In the genomic region with DNA sequence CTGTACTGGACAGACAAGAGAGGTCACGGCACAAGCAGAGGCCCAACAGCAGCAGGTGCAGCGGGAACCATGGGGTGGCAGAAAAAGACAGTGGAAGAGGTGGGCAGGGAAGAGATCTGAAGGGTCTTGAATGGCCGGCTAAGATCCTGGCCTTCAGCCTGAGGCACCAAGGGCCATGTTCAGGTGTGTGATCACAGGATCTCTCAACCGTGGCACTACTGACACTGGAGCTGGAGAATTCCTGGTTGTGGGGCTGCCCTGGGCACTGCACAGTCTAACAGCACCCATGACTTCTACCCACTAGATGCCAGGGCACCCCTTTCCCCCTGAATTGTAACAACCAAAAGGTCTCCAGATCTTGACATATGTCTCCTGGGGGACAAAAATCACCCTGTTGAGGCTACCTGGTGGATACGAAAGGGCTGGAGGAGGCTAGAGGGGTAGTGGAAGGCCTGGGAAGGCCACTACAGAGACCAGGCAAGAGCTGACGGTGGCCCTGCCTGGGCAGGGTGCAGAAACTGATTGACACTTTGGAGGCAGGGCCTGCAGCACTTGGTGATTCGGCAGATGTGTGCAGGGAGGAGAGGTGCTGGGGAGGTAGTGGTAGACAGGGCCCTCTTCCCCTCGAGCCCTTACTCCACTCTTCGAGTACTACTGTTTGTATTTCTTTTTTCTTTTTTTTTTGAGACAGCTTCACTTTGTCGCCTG, we compare ENCODE assay signal across 1 cellular context.
A peak's percentile ranks its signal among the peaks of the same experiment; 100 is the strongest.
TF ChIP-seq lines count a peak whose summit lies in the region.

No MANE protein-coding gene starts in this region.

TF ChIP-seq in GM12878, 131 proteins besides CTCF, POLR2A, EP300 and RAD21:
- TF ChIP-seq, protein P1, sequence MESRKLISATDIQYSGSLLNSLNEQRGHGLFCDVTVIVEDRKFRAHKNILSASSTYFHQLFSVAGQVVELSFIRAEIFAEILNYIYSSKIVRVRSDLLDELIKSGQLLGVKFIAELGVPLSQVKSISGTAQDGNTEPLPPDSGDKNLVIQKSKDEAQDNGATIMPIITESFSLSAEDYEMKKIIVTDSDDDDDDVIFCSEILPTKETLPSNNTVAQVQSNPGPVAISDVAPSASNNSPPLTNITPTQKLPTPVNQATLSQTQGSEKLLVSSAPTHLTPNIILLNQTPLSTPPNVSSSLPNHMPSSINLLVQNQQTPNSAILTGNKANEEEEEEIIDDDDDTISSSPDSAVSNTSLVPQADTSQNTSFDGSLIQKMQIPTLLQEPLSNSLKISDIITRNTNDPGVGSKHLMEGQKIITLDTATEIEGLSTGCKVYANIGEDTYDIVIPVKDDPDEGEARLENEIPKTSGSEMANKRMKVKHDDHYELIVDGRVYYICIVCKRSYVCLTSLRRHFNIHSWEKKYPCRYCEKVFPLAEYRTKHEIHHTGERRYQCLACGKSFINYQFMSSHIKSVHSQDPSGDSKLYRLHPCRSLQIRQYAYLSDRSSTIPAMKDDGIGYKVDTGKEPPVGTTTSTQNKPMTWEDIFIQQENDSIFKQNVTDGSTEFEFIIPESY (IDR thresholded peaks at IDR 0.05): no peak
- TF ChIP-seq, protein P2, sequence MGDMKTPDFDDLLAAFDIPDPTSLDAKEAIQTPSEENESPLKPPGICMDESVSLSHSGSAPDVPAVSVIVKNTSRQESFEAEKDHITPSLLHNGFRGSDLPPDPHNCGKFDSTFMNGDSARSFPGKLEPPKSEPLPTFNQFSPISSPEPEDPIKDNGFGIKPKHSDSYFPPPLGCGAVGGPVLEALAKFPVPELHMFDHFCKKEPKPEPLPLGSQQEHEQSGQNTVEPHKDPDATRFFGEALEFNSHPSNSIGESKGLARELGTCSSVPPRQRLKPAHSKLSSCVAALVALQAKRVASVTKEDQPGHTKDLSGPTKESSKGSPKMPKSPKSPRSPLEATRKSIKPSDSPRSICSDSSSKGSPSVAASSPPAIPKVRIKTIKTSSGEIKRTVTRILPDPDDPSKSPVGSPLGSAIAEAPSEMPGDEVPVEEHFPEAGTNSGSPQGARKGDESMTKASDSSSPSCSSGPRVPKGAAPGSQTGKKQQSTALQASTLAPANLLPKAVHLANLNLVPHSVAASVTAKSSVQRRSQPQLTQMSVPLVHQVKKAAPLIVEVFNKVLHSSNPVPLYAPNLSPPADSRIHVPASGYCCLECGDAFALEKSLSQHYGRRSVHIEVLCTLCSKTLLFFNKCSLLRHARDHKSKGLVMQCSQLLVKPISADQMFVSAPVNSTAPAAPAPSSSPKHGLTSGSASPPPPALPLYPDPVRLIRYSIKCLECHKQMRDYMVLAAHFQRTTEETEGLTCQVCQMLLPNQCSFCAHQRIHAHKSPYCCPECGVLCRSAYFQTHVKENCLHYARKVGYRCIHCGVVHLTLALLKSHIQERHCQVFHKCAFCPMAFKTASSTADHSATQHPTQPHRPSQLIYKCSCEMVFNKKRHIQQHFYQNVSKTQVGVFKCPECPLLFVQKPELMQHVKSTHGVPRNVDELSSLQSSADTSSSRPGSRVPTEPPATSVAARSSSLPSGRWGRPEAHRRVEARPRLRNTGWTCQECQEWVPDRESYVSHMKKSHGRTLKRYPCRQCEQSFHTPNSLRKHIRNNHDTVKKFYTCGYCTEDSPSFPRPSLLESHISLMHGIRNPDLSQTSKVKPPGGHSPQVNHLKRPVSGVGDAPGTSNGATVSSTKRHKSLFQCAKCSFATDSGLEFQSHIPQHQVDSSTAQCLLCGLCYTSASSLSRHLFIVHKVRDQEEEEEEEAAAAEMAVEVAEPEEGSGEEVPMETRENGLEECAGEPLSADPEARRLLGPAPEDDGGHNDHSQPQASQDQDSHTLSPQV (IDR thresholded peaks at IDR 0.05): no peak
- TF ChIP-seq ESRRA (IDR thresholded peaks at IDR 0.05; ENCODE audit: low read length) (no peak), PML (IDR thresholded peaks at IDR 0.05; ENCODE audit: low read length) (no peak), YY1 (IDR thresholded peaks at IDR 0.05; ENCODE audit: low read depth, low read length) (no peak), NFYA (IDR thresholded peaks at IDR 0.05; ENCODE audit: borderline replicate concordance, low read depth, low read length) (no peak), CREM (IDR thresholded peaks at IDR 0.05; ENCODE audit: low read depth) (no peak), FOXM1 (IDR thresholded peaks at IDR 0.05; ENCODE audit: low read depth, low read length) (no peak), MXI1 (IDR thresholded peaks at IDR 0.05; ENCODE audit: low read depth, low read length) (no peak), POLR2AphosphoS5 (IDR thresholded peaks at IDR 0.05; ENCODE audit: low read length) (0 out of 2 replicates have a peak, but pooled peaks have one; percentile 22), SUZ12 (IDR thresholded peaks at IDR 0.05; ENCODE audit: unreplicated experiment) (no peak), STAT3 (IDR thresholded peaks at IDR 0.05; ENCODE audit: low read depth, low read length) (no peak), NFIC (IDR thresholded peaks at IDR 0.05; ENCODE audit: low read depth, low read length) (no peak), SUPT20H (IDR thresholded peaks at IDR 0.05; ENCODE audit: borderline replicate concordance, control insufficient read depth, low read depth, low read length) (no peak), BMI1 (IDR thresholded peaks at IDR 0.05; ENCODE audit: borderline replicate concordance) (no peak)
- TF ChIP-seq, protein P3, sequence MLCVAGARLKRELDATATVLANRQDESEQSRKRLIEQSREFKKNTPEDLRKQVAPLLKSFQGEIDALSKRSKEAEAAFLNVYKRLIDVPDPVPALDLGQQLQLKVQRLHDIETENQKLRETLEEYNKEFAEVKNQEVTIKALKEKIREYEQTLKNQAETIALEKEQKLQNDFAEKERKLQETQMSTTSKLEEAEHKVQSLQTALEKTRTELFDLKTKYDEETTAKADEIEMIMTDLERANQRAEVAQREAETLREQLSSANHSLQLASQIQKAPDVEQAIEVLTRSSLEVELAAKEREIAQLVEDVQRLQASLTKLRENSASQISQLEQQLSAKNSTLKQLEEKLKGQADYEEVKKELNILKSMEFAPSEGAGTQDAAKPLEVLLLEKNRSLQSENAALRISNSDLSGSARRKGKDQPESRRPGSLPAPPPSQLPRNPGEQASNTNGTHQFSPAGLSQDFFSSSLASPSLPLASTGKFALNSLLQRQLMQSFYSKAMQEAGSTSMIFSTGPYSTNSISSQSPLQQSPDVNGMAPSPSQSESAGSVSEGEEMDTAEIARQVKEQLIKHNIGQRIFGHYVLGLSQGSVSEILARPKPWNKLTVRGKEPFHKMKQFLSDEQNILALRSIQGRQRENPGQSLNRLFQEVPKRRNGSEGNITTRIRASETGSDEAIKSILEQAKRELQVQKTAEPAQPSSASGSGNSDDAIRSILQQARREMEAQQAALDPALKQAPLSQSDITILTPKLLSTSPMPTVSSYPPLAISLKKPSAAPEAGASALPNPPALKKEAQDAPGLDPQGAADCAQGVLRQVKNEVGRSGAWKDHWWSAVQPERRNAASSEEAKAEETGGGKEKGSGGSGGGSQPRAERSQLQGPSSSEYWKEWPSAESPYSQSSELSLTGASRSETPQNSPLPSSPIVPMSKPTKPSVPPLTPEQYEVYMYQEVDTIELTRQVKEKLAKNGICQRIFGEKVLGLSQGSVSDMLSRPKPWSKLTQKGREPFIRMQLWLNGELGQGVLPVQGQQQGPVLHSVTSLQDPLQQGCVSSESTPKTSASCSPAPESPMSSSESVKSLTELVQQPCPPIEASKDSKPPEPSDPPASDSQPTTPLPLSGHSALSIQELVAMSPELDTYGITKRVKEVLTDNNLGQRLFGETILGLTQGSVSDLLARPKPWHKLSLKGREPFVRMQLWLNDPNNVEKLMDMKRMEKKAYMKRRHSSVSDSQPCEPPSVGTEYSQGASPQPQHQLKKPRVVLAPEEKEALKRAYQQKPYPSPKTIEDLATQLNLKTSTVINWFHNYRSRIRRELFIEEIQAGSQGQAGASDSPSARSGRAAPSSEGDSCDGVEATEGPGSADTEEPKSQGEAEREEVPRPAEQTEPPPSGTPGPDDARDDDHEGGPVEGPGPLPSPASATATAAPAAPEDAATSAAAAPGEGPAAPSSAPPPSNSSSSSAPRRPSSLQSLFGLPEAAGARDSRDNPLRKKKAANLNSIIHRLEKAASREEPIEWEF (IDR thresholded peaks at IDR 0.05; ENCODE audit: insufficient replicate concordance, low read depth, low read length): no peak
- TF ChIP-seq, protein P4, sequence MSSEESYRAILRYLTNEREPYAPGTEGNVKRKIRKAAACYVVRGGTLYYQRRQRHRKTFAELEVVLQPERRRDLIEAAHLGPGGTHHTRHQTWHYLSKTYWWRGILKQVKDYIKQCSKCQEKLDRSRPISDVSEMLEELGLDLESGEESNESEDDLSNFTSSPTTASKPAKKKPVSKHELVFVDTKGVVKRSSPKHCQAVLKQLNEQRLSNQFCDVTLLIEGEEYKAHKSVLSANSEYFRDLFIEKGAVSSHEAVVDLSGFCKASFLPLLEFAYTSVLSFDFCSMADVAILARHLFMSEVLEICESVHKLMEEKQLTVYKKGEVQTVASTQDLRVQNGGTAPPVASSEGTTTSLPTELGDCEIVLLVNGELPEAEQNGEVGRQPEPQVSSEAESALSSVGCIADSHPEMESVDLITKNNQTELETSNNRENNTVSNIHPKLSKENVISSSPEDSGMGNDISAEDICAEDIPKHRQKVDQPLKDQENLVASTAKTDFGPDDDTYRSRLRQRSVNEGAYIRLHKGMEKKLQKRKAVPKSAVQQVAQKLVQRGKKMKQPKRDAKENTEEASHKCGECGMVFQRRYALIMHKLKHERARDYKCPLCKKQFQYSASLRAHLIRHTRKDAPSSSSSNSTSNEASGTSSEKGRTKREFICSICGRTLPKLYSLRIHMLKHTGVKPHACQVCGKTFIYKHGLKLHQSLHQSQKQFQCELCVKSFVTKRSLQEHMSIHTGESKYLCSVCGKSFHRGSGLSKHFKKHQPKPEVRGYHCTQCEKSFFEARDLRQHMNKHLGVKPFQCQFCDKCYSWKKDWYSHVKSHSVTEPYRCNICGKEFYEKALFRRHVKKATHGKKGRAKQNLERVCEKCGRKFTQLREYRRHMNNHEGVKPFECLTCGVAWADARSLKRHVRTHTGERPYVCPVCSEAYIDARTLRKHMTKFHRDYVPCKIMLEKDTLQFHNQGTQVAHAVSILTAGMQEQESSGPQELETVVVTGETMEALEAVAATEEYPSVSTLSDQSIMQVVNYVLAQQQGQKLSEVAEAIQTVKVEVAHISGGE (CRISPR knock-in tag; IDR thresholded peaks at IDR 0.05): no peak
- TF ChIP-seq, protein P5, sequence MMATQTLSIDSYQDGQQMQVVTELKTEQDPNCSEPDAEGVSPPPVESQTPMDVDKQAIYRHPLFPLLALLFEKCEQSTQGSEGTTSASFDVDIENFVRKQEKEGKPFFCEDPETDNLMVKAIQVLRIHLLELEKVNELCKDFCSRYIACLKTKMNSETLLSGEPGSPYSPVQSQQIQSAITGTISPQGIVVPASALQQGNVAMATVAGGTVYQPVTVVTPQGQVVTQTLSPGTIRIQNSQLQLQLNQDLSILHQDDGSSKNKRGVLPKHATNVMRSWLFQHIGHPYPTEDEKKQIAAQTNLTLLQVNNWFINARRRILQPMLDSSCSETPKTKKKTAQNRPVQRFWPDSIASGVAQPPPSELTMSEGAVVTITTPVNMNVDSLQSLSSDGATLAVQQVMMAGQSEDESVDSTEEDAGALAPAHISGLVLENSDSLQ (IDR thresholded peaks at IDR 0.05): peak; percentile 67; the same call in 1 of the 2 replicates
